In genomic region chr17:81601525-81602120, GRCh38 we compare ENCODE assay signal across 8 cellular contexts. TPM values are rescaled to one million over a fixed set of nuclear protein-coding genes. Genes with fewer than 3 reads are reported as not detected.
A peak's percentile ranks its signal among the peaks of the same experiment; 100 is the strongest.
DNase-seq lines count a peak whose midpoint lies in the region; ATAC-seq and TF ChIP-seq lines count a peak whose summit lies in the region.

No MANE protein-coding gene starts in this region.

- no peak overlapping the region for H3K27ac ChIP-seq in vagina

- POLR2A ChIA-PET in activated CD4-positive, alpha-beta T cell treated with anti-CD3 and anti-CD28 coated beads, Interleukin-2, amount 10 ng/mL, durations not matched to agents 7 days and 5 days (lab: Charles Lee) = interaction anchor here (0.6 kb wide), 1 partner anchor 465 kb away, joined by 5 read pairs; no protein-coding TSS in a partner anchor

- no peak for TF ChIP-seq POLR2A in vagina (IDR thresholded peaks at IDR 0.05)

- H3K9me3 ChIP-seq in vagina = no peaks in the 10 kb centered on the region

- H3K36me3 ChIP-seq in vagina = peaks cover 0 to 51% of the 10 kb centered on the region in 2 donors

- H3K27me3 Mint-ChIP-seq in activated CD4-positive, alpha-beta T cell treated with anti-CD3 and anti-CD28 coated beads, Interleukin-2, amount 10 ng/mL, durations not matched to agents 7 days and 5 days = no peaks in the 10 kb centered on the region
- no peaks in the 10 kb centered on the region for H3K27me3 Mint-ChIP-seq in naive B cell

- CTCF ChIA-PET in activated CD4-positive, alpha-beta T cell treated with anti-CD3 and anti-CD28 coated beads, Interleukin-2, amount 10 ng/mL, durations not matched to agents 7 days and 5 days (lab: Charles Lee) = interaction anchor here (0.7 to 1.5 kb wide), 3 partner anchors 22 to 88 kb away, joined by 3 to 6 read pairs (median 4); no protein-coding TSS in a partner anchor

- no peaks in the 10 kb centered on the region for H3K27me3 ChIP-seq in vagina

- peaks cover 36% of the 10 kb centered on the region for H3K36me3 Mint-ChIP-seq in activated CD4-positive, alpha-beta T cell treated with anti-CD3 and anti-CD28 coated beads, Interleukin-2, amount 10 ng/mL, durations not matched to agents 7 days and 5 days (ENCODE audit: low read depth)
- peaks cover 7 to 18% of the 10 kb centered on the region in 2 donors for H3K36me3 Mint-ChIP-seq in naive B cell

- peak; percentile 21 for DNase-seq in CMK (ENCODE audit: low read depth)
- peak; percentile 73 for DNase-seq in HCEC 1CT
- DNase-seq in NCI-H524 (lab: John Stamatoyannopoulos, UW) = peak; percentile 60 to 86
- DNase-seq in activated CD4-positive, alpha-beta T cell treated with anti-CD3 and anti-CD28 coated beads, Interleukin-2, amount 10 ng/mL, durations not matched to agents 7 days and 5 days = peak; percentile 63
- DNase-seq in naive B cell = peak; percentile 58
- no peak for DNase-seq in vagina (ENCODE audit: extremely low spot score in 2 of 2)

- peak; percentile 29 to 64 (median 56) for TF ChIP-seq CTCF in vagina (IDR thresholded peaks at IDR 0.05)

- no peak overlapping the region for H3K4me3 Mint-ChIP-seq in activated CD4-positive, alpha-beta T cell treated with anti-CD3 and anti-CD28 coated beads, Interleukin-2, amount 10 ng/mL, durations not matched to agents 7 days and 5 days
- peak overlapping the region in 1 of 8 donors; percentile 21 for H3K4me3 Mint-ChIP-seq in naive B cell

- peak; percentile 71 for ATAC-seq in esophagus mucosa
- ATAC-seq in naive B cell (ENCODE audit: low read depth in 2 of 2) = peak; percentile 40 to 52
- ATAC-seq in HG02970 (IDR thresholded peaks at IDR 0.05; ENCODE audit: low FRiP score, unreplicated experiment) = no peak

- intact Hi-C loops in vagina (cut with DNase I) = loop anchor here (5.0 kb wide), 1 partner anchor 44 kb away; no protein-coding TSS in a partner anchor

- peaks cover 10% of the 10 kb centered on the region for H3K4me1 Mint-ChIP-seq in activated CD4-positive, alpha-beta T cell treated with anti-CD3 and anti-CD28 coated beads, Interleukin-2, amount 10 ng/mL, durations not matched to agents 7 days and 5 days
- peaks cover 17 to 48% (median 18%) of the 10 kb centered on the region in 3 donors for H3K4me1 Mint-ChIP-seq in naive B cell

- peaks cover 5% of the 10 kb centered on the region for H3K4me1 ChIP-seq in vagina

- no peak overlapping the region for H3K4me3 ChIP-seq in vagina

- H3K27ac Mint-ChIP-seq in activated CD4-positive, alpha-beta T cell treated with anti-CD3 and anti-CD28 coated beads, Interleukin-2, amount 10 ng/mL, durations not matched to agents 7 days and 5 days = no peak overlapping the region
- peak overlapping the region in 3 of 6 donors; percentile 6 to 79 (median 47) for H3K27ac Mint-ChIP-seq in naive B cell

- no peaks in the 10 kb centered on the region for H3K9me3 Mint-ChIP-seq in activated CD4-positive, alpha-beta T cell treated with anti-CD3 and anti-CD28 coated beads, Interleukin-2, amount 10 ng/mL, durations not matched to agents 7 days and 5 days
- no peaks in the 10 kb centered on the region for H3K9me3 Mint-ChIP-seq in naive B cell

RNA-seq across cellular contexts. Expression of gene NPLOC4, which starts 35.3 kb away (rescaled TPM):
- 10 to 100 TPM; 91.3 to 98.2 TPM for total RNA-seq in activated CD4-positive, alpha-beta T cell treated with anti-CD3 and anti-CD28 coated beads, Interleukin-2, amount 10 ng/mL, durations not matched to agents 7 days and 5 days
- total RNA-seq in esophagus mucosa (92.8 TPM), vagina (68.3 TPM)
- polyA plus RNA-seq in naive B cell (ENCODE audit: low read depth in 6 of 6) = 10 to 100 TPM; 49.2 to 76.6 (median 57.7) TPM

RNA-seq across cellular contexts. Expression of gene TSPAN10, which starts 35.4 kb away (rescaled TPM):
- total RNA-seq in activated CD4-positive, alpha-beta T cell treated with anti-CD3 and anti-CD28 coated beads, Interleukin-2, amount 10 ng/mL, durations not matched to agents 7 days and 5 days = under 1 TPM; 0.75 to 0.89 TPM
- total RNA-seq in esophagus mucosa (2.2 TPM), vagina (not detected)
- under 1 TPM in 5 of 6 donors, not detected in 1; 0.34 to 0.92 (median 0.86) TPM for polyA plus RNA-seq in naive B cell (ENCODE audit: low read depth in 6 of 6)

RNA-seq across cellular contexts. Expression of gene FAAP100, which starts 49.5 kb away (rescaled TPM):
- total RNA-seq in activated CD4-positive, alpha-beta T cell treated with anti-CD3 and anti-CD28 coated beads, Interleukin-2, amount 10 ng/mL, durations not matched to agents 7 days and 5 days = 10 to 100 TPM; 30.8 to 42.1 TPM
- total RNA-seq in esophagus mucosa (16.3 TPM), vagina (21.4 TPM)
- polyA plus RNA-seq in naive B cell (ENCODE audit: low read depth in 6 of 6) = 10 to 100 TPM; 12.5 to 31.2 (median 15.1) TPM

RNA-seq across cellular contexts. Expression of gene PDE6G, which starts 54.7 kb away (rescaled TPM):
- 10 to 100 TPM; 19.8 to 24.7 TPM for total RNA-seq in activated CD4-positive, alpha-beta T cell treated with anti-CD3 and anti-CD28 coated beads, Interleukin-2, amount 10 ng/mL, durations not matched to agents 7 days and 5 days
- total RNA-seq in esophagus mucosa (not detected), vagina (not detected)
- 10 to 100 TPM in 1 of 6 donors, 1 to 10 TPM in 5; 2.1 to 16.1 (median 5.1) TPM for polyA plus RNA-seq in naive B cell (ENCODE audit: low read depth in 6 of 6)

Comparison
In these comparisons a context has a peak if more than half of its experiments do, and no peak if none do; other contexts are left out.
1. DNase-seq: peak in CMK (single experiment), HCEC 1CT (single experiment), NCI-H524 (2 of 2), activated CD4-positive, alpha-beta T cell treated with anti-CD3 and anti-CD28 coated beads, Interleukin-2, amount 10 ng/mL, durations not matched to agents 7 days and 5 days (single experiment) and naive B cell (single experiment); none in vagina (0 of 2).